ENCODE assay signal across 9 cellular contexts in the genomic region with DNA sequence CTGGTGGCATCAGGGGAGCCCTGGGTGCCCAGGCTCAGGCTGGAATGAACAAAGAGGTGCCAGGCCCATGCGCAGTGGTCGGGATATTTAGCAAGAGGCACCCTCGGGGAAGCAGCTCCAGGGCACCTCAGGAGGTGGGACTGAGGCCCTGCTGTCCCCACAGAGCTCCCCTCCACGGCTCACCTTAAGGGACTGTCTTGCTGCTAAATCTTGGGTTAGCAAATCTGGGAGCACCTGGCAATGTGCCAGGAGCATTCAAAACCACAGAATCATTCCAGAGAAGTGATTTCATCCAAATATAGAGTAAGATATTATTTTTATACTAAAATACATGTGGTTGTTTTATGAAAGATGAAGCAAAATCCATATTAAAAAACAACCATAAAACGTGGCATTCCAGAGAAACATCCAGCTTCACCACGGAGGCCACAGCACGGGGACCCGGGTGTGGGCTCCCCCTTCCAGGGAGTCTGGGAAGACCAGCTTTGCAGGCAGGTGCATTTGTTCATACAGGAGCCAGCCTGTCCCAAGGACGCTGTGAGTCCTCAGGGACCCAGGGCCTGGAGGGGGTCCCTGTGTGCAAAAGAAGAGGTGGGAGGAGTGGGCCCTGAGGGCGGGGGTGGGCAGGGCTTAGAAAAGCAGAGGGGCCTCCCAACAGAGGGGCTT. TPM values are rescaled to one million over a fixed set of nuclear protein-coding genes. Genes with fewer than 3 reads are reported as not detected.
A peak's percentile ranks its signal among the peaks of the same experiment; 100 is the strongest.
DNase-seq lines count a peak whose midpoint lies in the region; ATAC-seq lines count a peak whose summit lies in the region.
"Had no signal": no experiment of that assay in that cellular context is flagged by ENCODE, and none has a peak within 500 bp of the region (broad histone marks: within the 10 kb centered on the region; RNA-seq: fewer than 3 reads in every experiment).

No MANE protein-coding gene starts in this region.

- no peaks in the 10 kb centered on the region for H3K27me3 Mint-ChIP-seq in activated T-helper 17 cell treated with anti-CD3 and anti-CD28 coated beads, Interleukin-2, amount 50 U/mL, for 72 hours

- no peak overlapping the region for H2BK15ac ChIP-seq in mesenchymal stem cell (ENCODE audit: low read depth, poor library complexity, severe bottlenecking)

- no peak overlapping the region for H2AFZ ChIP-seq in mesenchymal stem cell (ENCODE audit: low read depth, low read length)

- DNase-seq in Right ventricle myocardium superior = peak; percentile 42
- DNase-seq in left ventricle myocardium superior = no peak
- peak; percentile 43 for DNase-seq in dermis blood vessel endothelial cell
- DNase-seq in mesenchymal stem cell = peak; percentile 43
- no peak for DNase-seq in cortex of kidney (lab: John Stamatoyannopoulos, UW)
- DNase-seq in ecto neural progenitor cell (ENCODE audit: low spot score) = no peak
- no peak for DNase-seq in HUDEP-2 (lab: John Stamatoyannopoulos, UW; ENCODE audit: unreplicated experiment in 76 of 76)

- H3K27ac Mint-ChIP-seq in activated T-helper 17 cell treated with anti-CD3 and anti-CD28 coated beads, Interleukin-2, amount 50 U/mL, for 72 hours = no peak overlapping the region

- H3K4me3 Mint-ChIP-seq in activated T-helper 17 cell treated with anti-CD3 and anti-CD28 coated beads, Interleukin-2, amount 50 U/mL, for 72 hours = no peak overlapping the region

- H2BK5ac ChIP-seq in mesenchymal stem cell (ENCODE audit: low read depth, low read length, poor library complexity, severe bottlenecking) = peak overlapping the region; percentile 80

- peaks cover 39 to 64% of the 10 kb centered on the region in 2 experiments for H3K36me3 ChIP-seq in mesenchymal stem cell (ENCODE audit: control insufficient read depth in 1 of 2, insufficient read depth in 2 of 2, low read depth in 1 of 2, low read length in 2 of 2)

- no peak overlapping the region for H4K91ac ChIP-seq in mesenchymal stem cell (ENCODE audit: low read length)

- H3K27ac ChIP-seq in mesenchymal stem cell (ENCODE audit: low read length, poor library complexity, severe bottlenecking) = peak overlapping the region; percentile 34
- H3K27ac ChIP-seq: C4-2B had no signal

- H3K9ac ChIP-seq in mesenchymal stem cell (ENCODE audit: low read length) = peak overlapping the region; percentile 14

- H3K4me3 ChIP-seq in mesenchymal stem cell (ENCODE audit: insufficient read depth in 1 of 2, low read depth in 1 of 2, low read length in 2 of 2) = no peak overlapping the region

- H3K4me1 Mint-ChIP-seq in activated T-helper 17 cell treated with anti-CD3 and anti-CD28 coated beads, Interleukin-2, amount 50 U/mL, for 72 hours = no peaks in the 10 kb centered on the region

- no peaks in the 10 kb centered on the region for H3K9me3 Mint-ChIP-seq in activated T-helper 17 cell treated with anti-CD3 and anti-CD28 coated beads, Interleukin-2, amount 50 U/mL, for 72 hours

- peaks cover 32% of the 10 kb centered on the region for H3K4me1 ChIP-seq in mesenchymal stem cell (ENCODE audit: control insufficient read depth, insufficient read depth, low read depth, low read length)

- no peaks in the 10 kb centered on the region for H3K9me3 ChIP-seq in mesenchymal stem cell (ENCODE audit: control insufficient read depth, low read length)

- no peaks in the 10 kb centered on the region for H3K27me3 ChIP-seq in mesenchymal stem cell (ENCODE audit: control insufficient read depth in 1 of 2, insufficient read depth in 1 of 2, low read length in 2 of 2)

- H2BK120ac ChIP-seq in mesenchymal stem cell (ENCODE audit: low read depth, low read length) = no peak overlapping the region

- H2BK12ac ChIP-seq in mesenchymal stem cell (ENCODE audit: low read length in 2 of 2) = no peak overlapping the region

- no peak overlapping the region for H3K14ac ChIP-seq in mesenchymal stem cell (ENCODE audit: low read length in 2 of 2)

- peak overlapping the region in 1 of 2 experiments; percentile 24 for H3K4ac ChIP-seq in mesenchymal stem cell (ENCODE audit: low read depth in 1 of 2, low read length in 2 of 2)

- H4K8ac ChIP-seq in mesenchymal stem cell (ENCODE audit: low read length) = no peak overlapping the region

- no peak overlapping the region for H3K23ac ChIP-seq in mesenchymal stem cell (ENCODE audit: low read length in 2 of 2)

- H3K4me2 ChIP-seq in mesenchymal stem cell (ENCODE audit: low read length, poor library complexity, severe bottlenecking) = no peak overlapping the region

- peaks cover 14% of the 10 kb centered on the region for H3K79me1 ChIP-seq in mesenchymal stem cell (replicated peaks; ENCODE audit: low read length, poor library complexity, severe bottlenecking)

- peak overlapping the region; percentile 92 for H2AK5ac ChIP-seq in mesenchymal stem cell (ENCODE audit: low read length, severe bottlenecking)

- WGBS in mesenchymal stem cell = 90% methylated on average over 10 of the region's 10 CpGs

- intact Hi-C loops in Right ventricle myocardium superior (cut with DNase I) = loop anchor here (10.0 kb wide), 1 partner anchor 50 kb away; no protein-coding TSS in a partner anchor
- intact Hi-C loops in left ventricle myocardium superior (cut with micrococcal nuclease) = no loop called here

- peaks cover 29% of the 10 kb centered on the region for H3K36me3 Mint-ChIP-seq in activated T-helper 17 cell treated with anti-CD3 and anti-CD28 coated beads, Interleukin-2, amount 50 U/mL, for 72 hours (ENCODE audit: low read depth)

- peak overlapping the region in 1 of 2 experiments; percentile 5 for H3K18ac ChIP-seq in mesenchymal stem cell (ENCODE audit: low read depth in 1 of 2, low read length in 2 of 2)

- ATAC-seq in Right ventricle myocardium superior (ENCODE audit: poor library complexity) (no peak), left ventricle myocardium superior (no peak)
- ATAC-seq in activated T-helper 17 cell treated with anti-CD3 and anti-CD28 coated beads, Interleukin-2, amount 50 U/mL, for 72 hours (replicated peaks) = no peak

RNA-seq across cellular contexts. Expression of a gene that starts 16.3 kb away (rescaled TPM):
- total RNA-seq in Right ventricle myocardium superior (19.7 TPM), left ventricle myocardium superior (20.2 TPM), dermis blood vessel endothelial cell (36.9 and 49.9 TPM in 2 replicates)
- 42.4 TPM for polyA plus RNA-seq in mesenchymal stem cell (2013, experiment 1 of 2)
- polyA plus RNA-seq in mesenchymal stem cell (2013, experiment 2 of 2) = 39.8 TPM
- 10 to 100 TPM in 1 of 2 donors, 1 to 10 TPM in 1; 8.9 to 10.7 TPM for total RNA-seq in activated T-helper 17 cell treated with anti-CD3 and anti-CD28 coated beads, Interleukin-2, amount 50 U/mL, for 72 hours

RNA-seq across cellular contexts. Expression of a gene that starts 32.4 kb away (rescaled TPM):
- total RNA-seq in Right ventricle myocardium superior (0.38 TPM), left ventricle myocardium superior (0.32 TPM), dermis blood vessel endothelial cell (5.4 and 28.1 TPM in 2 replicates)
- 0.23 TPM for polyA plus RNA-seq in mesenchymal stem cell (2013, experiment 1 of 2)
- 0.25 TPM for polyA plus RNA-seq in mesenchymal stem cell (2013, experiment 2 of 2)
- total RNA-seq in activated T-helper 17 cell treated with anti-CD3 and anti-CD28 coated beads, Interleukin-2, amount 50 U/mL, for 72 hours = under 1 TPM; 0.02 to 0.48 TPM

Comparison
In these comparisons a context has a peak if more than half of its experiments do, and no peak if none do; other contexts are left out.
1. DNase-seq: peak in Right ventricle myocardium superior (single experiment), dermis blood vessel endothelial cell (single experiment) and mesenchymal stem cell (single experiment); none in left ventricle myocardium superior (single experiment), cortex of kidney (single experiment), ecto neural progenitor cell (single experiment) and HUDEP-2 (0 of 76).